16 cellular contexts compared by ENCODE assay signal in genomic region chr18:77137851-77138250, GRCh38. TPM values are rescaled to one million over a fixed set of nuclear protein-coding genes. Genes with fewer than 3 reads are reported as not detected.
DNase-seq lines count a peak whose midpoint lies in the region; ATAC-seq and TF ChIP-seq lines count a peak whose summit lies in the region.
"Had no signal": no experiment of that assay in that cellular context is flagged by ENCODE, and none has a peak within 500 bp of the region (broad histone marks: within the 10 kb centered on the region; RNA-seq: fewer than 3 reads in every experiment).

No MANE protein-coding gene starts in this region.

- in situ Hi-C loops in IMR-90 (cut with MboI; ENCODE audit: low sequenced_read_pairs), result no loop called here

- H3K56ac ChIP-seq in IMR-90 (ENCODE audit: extremely low read depth, insufficient read depth, low read length), result no peak overlapping the region

- H4K8ac ChIP-seq in IMR-90 (ENCODE audit: low read depth in 2 of 2, low read length in 2 of 2) (no peak overlapping the region), mesenchymal stem cell (ENCODE audit: low read length) (no peak overlapping the region)

- H3K36me3 ChIP-seq in IMR-90 (ENCODE audit: control insufficient read depth, insufficient read depth, low read length) (no peaks in the 10 kb centered on the region), esophagus squamous epithelium (no peaks in the 10 kb centered on the region), thyroid gland (no peaks in the 10 kb centered on the region), mesenchymal stem cell (ENCODE audit: control insufficient read depth in 1 of 2, insufficient read depth in 2 of 2, low read depth in 1 of 2, low read length in 2 of 2) (no peaks in the 10 kb centered on the region)

- no peak overlapping the region for H3K14ac ChIP-seq in IMR-90 (replicated peaks; ENCODE audit: low read depth, low read length)
- H3K14ac ChIP-seq in mesenchymal stem cell (ENCODE audit: low read length in 2 of 2), result no peak overlapping the region

- TF ChIP-seq RAD21 in IMR-90 (IDR thresholded peaks at IDR 0.05; ENCODE audit: low read length), result no peak

- 88% methylated on average over 5 of the region's 9 CpGs; no CpG with 5 or more reads in 1 of the 2 experiments for WGBS in IMR-90 (ENCODE audit: extremely low coverage in 2 of 2, insufficient read length in 1 of 2), 2 experiments
- WGBS in esophagus squamous epithelium, 2 donors, result 73 to 80% methylated on average over 8 to 9 of the region's 9 CpGs
- 47 to 64% methylated on average over 9 of the region's 9 CpGs for WGBS in thyroid gland, 2 donors
- WGBS in mesenchymal stem cell, result 88% methylated on average over 9 of the region's 9 CpGs

- H3K18ac ChIP-seq in IMR-90 (ENCODE audit: low read depth, low read length) (no peak overlapping the region), mesenchymal stem cell (ENCODE audit: low read depth in 1 of 2, low read length in 2 of 2) (no peak overlapping the region)

- no peak overlapping the region for H2BK5ac ChIP-seq in IMR-90 (ENCODE audit: low read depth, low read length, poor library complexity, severe bottlenecking)
- H2BK5ac ChIP-seq in mesenchymal stem cell (ENCODE audit: low read depth, low read length, poor library complexity, severe bottlenecking), result no peak overlapping the region

- H3K9ac ChIP-seq in IMR-90 (ENCODE audit: low read depth, low read length), result no peak overlapping the region
- no peak overlapping the region for H3K9ac ChIP-seq in mesenchymal stem cell (ENCODE audit: low read length)

- H3K4me1 ChIP-seq in IMR-90 (ENCODE audit: control insufficient read depth, insufficient read depth, low read length), result peaks cover 2% of the 10 kb centered on the region; the same call in 1 of the 2 replicates
- peaks cover 9 to 41% (median 18%) of the 10 kb centered on the region in 3 donors for H3K4me1 ChIP-seq in esophagus squamous epithelium
- peaks cover 19 to 27% of the 10 kb centered on the region in 2 donors for H3K4me1 ChIP-seq in thyroid gland
- H3K4me1 ChIP-seq in mesenchymal stem cell (ENCODE audit: control insufficient read depth, insufficient read depth, low read depth, low read length), result peaks cover 9% of the 10 kb centered on the region
- H3K4me1 ChIP-seq: A549 had no signal

- TF ChIP-seq CTCF in IMR-90 (conservative IDR thresholded peaks at IDR 0.05; ENCODE audit: low read depth, low read length), result no peak
- TF ChIP-seq CTCF in esophagus squamous epithelium (IDR thresholded peaks at IDR 0.05), result no peak
- no peak for TF ChIP-seq CTCF in thyroid gland (IDR thresholded peaks at IDR 0.05)

- CTCF ChIA-PET in IMR-90 (lab: Yijun Ruan, JAX), result interaction anchor here (0.8 to 2.1 kb wide), 3 partner anchors 8 to 74 kb away, joined by 3 to 6 read pairs (median 3); no protein-coding TSS in a partner anchor

- no TSS peak for BruUV-seq in IMR-90 (replicated peaks; lab: Mats Ljungman, UMichigan)

- H2BK120ac ChIP-seq in IMR-90 (ENCODE audit: low read depth, low read length) (no peak overlapping the region), mesenchymal stem cell (ENCODE audit: low read depth, low read length) (no peak overlapping the region)

- 0 out of 2 replicates have a peak, but pooled peaks cover 2% of the 10 kb centered on the region for H3K27me3 ChIP-seq in IMR-90 (ENCODE audit: control insufficient read depth, insufficient read depth, low read length)
- no peaks in the 10 kb centered on the region for H3K27me3 ChIP-seq in esophagus squamous epithelium
- H3K27me3 ChIP-seq in thyroid gland, result no peaks in the 10 kb centered on the region
- no peaks in the 10 kb centered on the region for H3K27me3 ChIP-seq in mesenchymal stem cell (ENCODE audit: control insufficient read depth in 1 of 2, insufficient read depth in 1 of 2, low read length in 2 of 2)

- no peak overlapping the region for H2AK9ac ChIP-seq in IMR-90 (replicated peaks; ENCODE audit: low read depth, low read length, poor library complexity)

- dilution Hi-C loops in IMR-90 (cut with HindIII; ENCODE audit: low sequenced_read_pairs, unreplicated experiment), result no loop called here

- TF ChIP-seq POLR2A in IMR-90 (IDR thresholded peaks at IDR 0.05; ENCODE audit: low read depth, low read length) (no peak), esophagus squamous epithelium (IDR thresholded peaks at IDR 0.05) (no peak), thyroid gland (IDR thresholded peaks at IDR 0.05) (no peak)

- H3K9me1 ChIP-seq in IMR-90 (ENCODE audit: insufficient read depth, low read length), result no peaks in the 10 kb centered on the region

- DNase-seq in SKM-1 treated with dmso at 0.1 percent for 144 hours (lab: John Stamatoyannopoulos, UW; ENCODE audit: unreplicated experiment) (peak; percentile 8), SKM-1 (lab: John Stamatoyannopoulos, UW; ENCODE audit: unreplicated experiment) (no peak), IMR-90 (no peak), esophagus squamous epithelium (lab: John Stamatoyannopoulos, UW) (no peak), thyroid gland (no peak), mesenchymal stem cell (no peak)
- DNase-seq: CD4-positive, CD25-positive, alpha-beta regulatory T cell; HFFc6; KG1; NCI-H187 treated with DMSO at 0.1 percent for 48 hours; NCI-H774; PC-3 had no signal

- no peaks in the 10 kb centered on the region for H3K9me3 ChIP-seq in IMR-90 (ENCODE audit: control insufficient read depth, insufficient read depth, low read length)
- H3K9me3 ChIP-seq in esophagus squamous epithelium, result peaks cover 0 to 2% (median 2%) of the 10 kb centered on the region in 3 donors
- H3K9me3 ChIP-seq in thyroid gland, result no peaks in the 10 kb centered on the region
- no peaks in the 10 kb centered on the region for H3K9me3 ChIP-seq in mesenchymal stem cell (ENCODE audit: control insufficient read depth, low read length)
- H3K9me3 ChIP-seq: A549 had no signal

- H2AFZ ChIP-seq in IMR-90 (replicated peaks; ENCODE audit: low read length, poor library complexity) (peak overlapping the region; percentile 17), mesenchymal stem cell (ENCODE audit: low read depth, low read length) (no peak overlapping the region)

- no peak overlapping the region for H3K4ac ChIP-seq in IMR-90 (ENCODE audit: low read depth, low read length)
- no peak overlapping the region for H3K4ac ChIP-seq in mesenchymal stem cell (ENCODE audit: low read depth in 1 of 2, low read length in 2 of 2)

- H2BK12ac ChIP-seq in mesenchymal stem cell (ENCODE audit: low read length in 2 of 2), result no peak overlapping the region

- H2BK20ac ChIP-seq in IMR-90 (ENCODE audit: low read depth, low read length), result no peak overlapping the region

- H3K79me1 ChIP-seq in IMR-90 (ENCODE audit: low read depth in 1 of 2, low read length in 2 of 2), result no peaks in the 10 kb centered on the region
- H3K79me1 ChIP-seq in mesenchymal stem cell (replicated peaks; ENCODE audit: low read length, poor library complexity, severe bottlenecking), result no peaks in the 10 kb centered on the region

- H4K91ac ChIP-seq in IMR-90 (ENCODE audit: insufficient read depth, low read depth, low read length), result no peak overlapping the region
- no peak overlapping the region for H4K91ac ChIP-seq in mesenchymal stem cell (ENCODE audit: low read length)

- H3K27ac ChIP-seq in IMR-90 (ENCODE audit: insufficient read depth, low read length), result no peak overlapping the region
- H3K27ac ChIP-seq in esophagus squamous epithelium, result peak overlapping the region in 3 of 4 donors; percentile 14 to 61 (median 38)
- H3K27ac ChIP-seq in thyroid gland, result peak overlapping the region in 2 of 3 donors; percentile 27 to 68
- no peak overlapping the region for H3K27ac ChIP-seq in mesenchymal stem cell (ENCODE audit: low read length, poor library complexity, severe bottlenecking)
- H3K27ac ChIP-seq: A549, RWPE1 had no signal

- H2BK15ac ChIP-seq in IMR-90 (ENCODE audit: low read depth, low read length), result no peak overlapping the region
- H2BK15ac ChIP-seq in mesenchymal stem cell (ENCODE audit: low read depth, poor library complexity, severe bottlenecking), result no peak overlapping the region

- ATAC-seq in IMR-90 (ENCODE audit: low read depth) (no peak), HG03565 (IDR thresholded peaks at IDR 0.05; ENCODE audit: unreplicated experiment) (no peak), GM19452 (IDR thresholded peaks at IDR 0.05; ENCODE audit: unreplicated experiment) (no peak)
- ATAC-seq: A549, PC-3 had no signal

- no peak overlapping the region for H4K5ac ChIP-seq in IMR-90 (ENCODE audit: low read depth, low read length)

- H3K4me3 ChIP-seq in IMR-90 (ENCODE audit: insufficient read depth, low read depth, low read length) (no peak overlapping the region), esophagus squamous epithelium (no peak overlapping the region), thyroid gland (replicated peaks in 1 of 3) (no peak overlapping the region), mesenchymal stem cell (ENCODE audit: insufficient read depth in 1 of 2, low read depth in 1 of 2, low read length in 2 of 2) (no peak overlapping the region)
- H3K4me3 ChIP-seq: A549 had no signal

- no peak overlapping the region for H3K23ac ChIP-seq in IMR-90 (ENCODE audit: low read depth, low read length)
- H3K23ac ChIP-seq in mesenchymal stem cell (ENCODE audit: low read length in 2 of 2), result no peak overlapping the region

- H2AK5ac ChIP-seq in IMR-90 (ENCODE audit: low read depth, low read length) (no peak overlapping the region), mesenchymal stem cell (ENCODE audit: low read length, severe bottlenecking) (no peak overlapping the region)

- H3K4me2 ChIP-seq in IMR-90 (ENCODE audit: low read depth, low read length) (no peak overlapping the region), mesenchymal stem cell (ENCODE audit: low read length, poor library complexity, severe bottlenecking) (no peak overlapping the region)
- H3K4me2 ChIP-seq: A549 had no signal

- intact Hi-C loops in IMR-90 (cut with micrococcal nuclease), result no loop called here
- intact Hi-C loops in esophagus squamous epithelium (cut with DNase I), result loop anchor here (10.0 kb wide), 2 partner anchors 73 to 133 kb away; no protein-coding TSS in a partner anchor
- intact Hi-C loops in thyroid gland (cut with DNase I), result loop anchor here (10.0 kb wide), 1 partner anchor 63 kb away; no protein-coding TSS in a partner anchor

- H4K20me1 ChIP-seq in IMR-90 (ENCODE audit: insufficient read depth, low read length), result no peaks in the 10 kb centered on the region

- POLR2A ChIA-PET in IMR-90 (lab: Charles Lee; ENCODE audit: unreplicated experiment), result no interaction called here

TF ChIP-seq in IMR-90, 13 proteins besides CTCF, POLR2A, EP300 and RAD21:
- TF ChIP-seq CEBPB (IDR thresholded peaks at IDR 0.05; ENCODE audit: low read depth, low read length) (no peak), SMC3 (IDR thresholded peaks at IDR 0.05; ENCODE audit: low read depth, low read length) (no peak), RCOR1 (IDR thresholded peaks at IDR 0.05; ENCODE audit: insufficient replicate concordance, low read length) (no peak)

RNA-seq across cellular contexts. Expression of gene MBP, which starts 5.3 kb away (rescaled TPM):
- 0.90 and 1.4 TPM in 2 replicates for total RNA-seq in IMR-90 (2012; rRNA removed)
- 0.72 and 0.75 TPM in 2 replicates for polyA plus RNA-seq in IMR-90 (2012; rRNA removed)
- polyA plus RNA-seq in IMR-90 (2012; cell fraction: cytosol; rRNA removed), result 0.52 and 0.82 TPM in 2 replicates
- 1.2 and 2.2 TPM in 2 replicates for polyA plus RNA-seq in IMR-90 (2012; cell fraction: nucleus; rRNA removed; ENCODE audit: low replicate concordance)
- 10 to 100 TPM; 21.9 to 38.9 (median 25.2) TPM for total RNA-seq in esophagus squamous epithelium
- total RNA-seq in thyroid gland, result 10 to 100 TPM; 44.0 to 68.0 (median 60.2) TPM
- polyA plus RNA-seq in mesenchymal stem cell (2013, experiment 1 of 2), result 7.6 TPM
- polyA plus RNA-seq in mesenchymal stem cell (2013, experiment 2 of 2), result 8.8 TPM

Comparison
In these comparisons a context has a peak if more than half of its experiments do, and no peak if none do; other contexts are left out.
1. H3K27ac ChIP-seq: peak in esophagus squamous epithelium (3 of 4) and thyroid gland (2 of 3); none in IMR-90 (single experiment) and mesenchymal stem cell (single experiment).